13 cellular contexts compared by ENCODE assay signal in genomic region chr19:47776568-47776967, GRCh38. TPM values are rescaled to one million over a fixed set of nuclear protein-coding genes. Genes with fewer than 3 reads are reported as not detected.
A peak's percentile ranks its signal among the peaks of the same experiment; 100 is the strongest.
DNase-seq lines count a peak whose midpoint lies in the region; ATAC-seq lines count a peak whose summit lies in the region.
"Had no signal": no experiment of that assay in that cellular context is flagged by ENCODE, and none has a peak within 500 bp of the region (broad histone marks: within the 10 kb centered on the region; RNA-seq: fewer than 3 reads in every experiment).

No MANE protein-coding gene starts in this region.

- no peak overlapping the region for H3K4me3 ChIP-seq in neuronal stem cell (ENCODE audit: low read length in 2 of 2)
- H3K4me3 ChIP-seq: ovary had no signal

- peaks cover 8 to 20% of the 10 kb centered on the region in 2 donors for H3K36me3 ChIP-seq in neuronal stem cell (replicated peaks in 1 of 2; ENCODE audit: control insufficient read depth in 2 of 2, insufficient read depth in 2 of 2, low read length in 2 of 2)
- H3K36me3 ChIP-seq: ovary had no signal

- H3K9ac ChIP-seq in neuronal stem cell (ENCODE audit: low read depth, low read length, poor library complexity), result no peak overlapping the region

- no peaks in the 10 kb centered on the region for H3K9me3 Mint-ChIP-seq in T-helper 2 cell treated with Interferon-gamma antibody and Interleukin-4, amounts not matched to agents 5 μg/mL and 100 μg/mL, for 36 hours
- H3K9me3 Mint-ChIP-seq: activated naive CD4-positive, alpha-beta T cell treated with anti-CD3 and anti-CD28 coated beads, Interleukin-2, amount 50 U/mL, for 24 hours had no signal

- H3K27ac Mint-ChIP-seq in T-helper 2 cell treated with Interferon-gamma antibody and Interleukin-4, amounts not matched to agents 5 μg/mL and 100 μg/mL, for 36 hours, result no peak overlapping the region
- H3K27ac Mint-ChIP-seq: activated naive CD4-positive, alpha-beta T cell treated with anti-CD3 and anti-CD28 coated beads, Interleukin-2, amount 50 U/mL, for 24 hours had no signal

- H3K27ac ChIP-seq in temporal lobe (ENCODE audit: low read depth, low read length), result peak overlapping the region; percentile 98
- no peak overlapping the region for H3K27ac ChIP-seq in neuronal stem cell (replicated peaks; ENCODE audit: low read length)
- H3K27ac ChIP-seq: ovary had no signal

- no peak overlapping the region for H2AFZ ChIP-seq in neuronal stem cell (ENCODE audit: low read length)

- H4K8ac ChIP-seq in neuronal stem cell (ENCODE audit: low read depth, low read length), result no peak overlapping the region

- H2AK5ac ChIP-seq in neuronal stem cell (ENCODE audit: low read depth, low read length), result no peak overlapping the region

- H2BK15ac ChIP-seq in neuronal stem cell (ENCODE audit: low read length), result no peak overlapping the region

- no CpG with 5 or more reads among the region's 4 CpGs for WGBS in neuronal stem cell (ENCODE audit: extremely low coverage in 2 of 2, insufficient read length in 2 of 2, insufficient replicate concordance in 1 of 2), 2 donors

- no peaks in the 10 kb centered on the region for H3K27me3 Mint-ChIP-seq in T-helper 2 cell treated with Interferon-gamma antibody and Interleukin-4, amounts not matched to agents 5 μg/mL and 100 μg/mL, for 36 hours (ENCODE audit: low read depth)
- H3K27me3 Mint-ChIP-seq: activated naive CD4-positive, alpha-beta T cell treated with anti-CD3 and anti-CD28 coated beads, Interleukin-2, amount 50 U/mL, for 24 hours had no signal

- ATAC-seq in GM21825 (IDR thresholded peaks at IDR 0.05; ENCODE audit: unreplicated experiment) (no peak), HG03442 (IDR thresholded peaks at IDR 0.05; ENCODE audit: unreplicated experiment) (no peak)

- H3K79me1 ChIP-seq in neuronal stem cell (ENCODE audit: low read depth, low read length), result peaks cover 6% of the 10 kb centered on the region

- peaks cover 18% of the 10 kb centered on the region for H3K4me1 Mint-ChIP-seq in T-helper 2 cell treated with Interferon-gamma antibody and Interleukin-4, amounts not matched to agents 5 μg/mL and 100 μg/mL, for 36 hours (ENCODE audit: low read depth)

- no peak for DNase-seq in T-helper 2 cell treated with Interferon-gamma antibody and Interleukin-4, amounts not matched to agents 5 μg/mL and 100 μg/mL, for 36 hours (ENCODE audit: low spot score)
- DNase-seq in T-helper 2 cell (no peak), SHP77 (lab: John Stamatoyannopoulos, UW) (peak; percentile 57 to 63), kidney tubule cell (ENCODE audit: low spot score) (peak; percentile 58), neuronal stem cell (ENCODE audit: low spot score) (no peak)
- DNase-seq: HCEC 1CT, KBM-7, ovary had no signal

- no peaks in the 10 kb centered on the region for H3K27me3 ChIP-seq in neuronal stem cell (ENCODE audit: control insufficient read depth in 3 of 3, insufficient read depth in 3 of 3, low read depth in 1 of 3, low read length in 3 of 3)
- H3K27me3 ChIP-seq: ovary had no signal

- H2BK12ac ChIP-seq in neuronal stem cell (ENCODE audit: low read length), result no peak overlapping the region

- H2BK120ac ChIP-seq in neuronal stem cell (ENCODE audit: low read depth, low read length), result no peak overlapping the region

- no peak overlapping the region for H3K23ac ChIP-seq in neuronal stem cell (ENCODE audit: low read depth, low read length, poor library complexity)

- no peak overlapping the region for H2BK5ac ChIP-seq in neuronal stem cell (ENCODE audit: low read length)

- no peak overlapping the region for H3K4ac ChIP-seq in neuronal stem cell (ENCODE audit: low read length)

- H3K14ac ChIP-seq in neuronal stem cell (ENCODE audit: low read length), result no peak overlapping the region

- peak overlapping the region; percentile 26 for H3K4me3 Mint-ChIP-seq in T-helper 2 cell treated with Interferon-gamma antibody and Interleukin-4, amounts not matched to agents 5 μg/mL and 100 μg/mL, for 36 hours

- H3K4me2 ChIP-seq in neuronal stem cell (ENCODE audit: insufficient read depth, low read length, poor library complexity, severe bottlenecking), result no peak overlapping the region

- peaks cover 9% of the 10 kb centered on the region for H3K36me3 Mint-ChIP-seq in T-helper 2 cell treated with Interferon-gamma antibody and Interleukin-4, amounts not matched to agents 5 μg/mL and 100 μg/mL, for 36 hours (ENCODE audit: low read depth)
- H3K36me3 Mint-ChIP-seq: activated naive CD4-positive, alpha-beta T cell treated with anti-CD3 and anti-CD28 coated beads, Interleukin-2, amount 50 U/mL, for 24 hours had no signal

- no peak overlapping the region for H4K91ac ChIP-seq in neuronal stem cell (ENCODE audit: low read depth, low read length, poor library complexity)

- H3K9me3 ChIP-seq in neuronal stem cell (replicated peaks in 1 of 2; ENCODE audit: control insufficient read depth in 2 of 2, insufficient read depth in 1 of 2, low read depth in 1 of 2, low read length in 2 of 2), result no peaks in the 10 kb centered on the region
- H3K9me3 ChIP-seq: ovary had no signal

- no peak overlapping the region for H3K18ac ChIP-seq in neuronal stem cell (ENCODE audit: low read length)

- H3K4me1 ChIP-seq in neuronal stem cell (ENCODE audit: control insufficient read depth in 2 of 2, insufficient read depth in 1 of 2, low read depth in 1 of 2, low read length in 2 of 2), result peaks cover 12 to 13% of the 10 kb centered on the region in 2 donors

RNA-seq across cellular contexts. Expression of gene SELENOW, which starts 1.9 kb away (rescaled TPM):
- total RNA-seq in temporal lobe, result 215 TPM
- polyA plus RNA-seq in neuronal stem cell (2013, experiment 1 of 2), result 198 TPM
- polyA plus RNA-seq in neuronal stem cell (2013, experiment 2 of 2), result 189 TPM

RNA-seq across cellular contexts. Expression of gene TPRX1, which starts 27.8 kb away (rescaled TPM):
- not detected for total RNA-seq in temporal lobe
- not detected for polyA plus RNA-seq in neuronal stem cell (2013, experiment 1 of 2)
- polyA plus RNA-seq in neuronal stem cell (2013, experiment 2 of 2), result not detected
- total RNA-seq: A673, ovary had no signal
- polyA plus RNA-seq: ovary had no signal

RNA-seq across cellular contexts. Expression of gene NOP53, which starts 31.2 kb away (rescaled TPM):
- total RNA-seq in temporal lobe, result 52.4 TPM
- 401 TPM for polyA plus RNA-seq in neuronal stem cell (2013, experiment 1 of 2)
- 405 TPM for polyA plus RNA-seq in neuronal stem cell (2013, experiment 2 of 2)

RNA-seq across cellular contexts. Expression of gene CRX, which starts 45.2 kb away (rescaled TPM):
- total RNA-seq in temporal lobe, result not detected
- polyA plus RNA-seq in neuronal stem cell (2013, experiment 1 of 2), result 0.14 TPM
- polyA plus RNA-seq in neuronal stem cell (2013, experiment 2 of 2), result 0.08 TPM
- total RNA-seq: A673, ovary had no signal
- polyA plus RNA-seq: ovary had no signal

Comparison
In these comparisons a context has a peak if more than half of its experiments do, and no peak if none do; other contexts are left out.
1. DNase-seq: peak in SHP77 (2 of 2) and kidney tubule cell (single experiment); none in T-helper 2 cell treated with Interferon-gamma antibody and Interleukin-4, amounts not matched to agents 5 μg/mL and 100 μg/mL, for 36 hours (single experiment), T-helper 2 cell (0 of 5) and neuronal stem cell (single experiment).